17 cellular contexts compared by ENCODE assay signal in genomic region chr17:54906713-54907112, GRCh38. TPM values are rescaled to one million over a fixed set of nuclear protein-coding genes. Genes with fewer than 3 reads are reported as not detected.
DNase-seq lines count a peak whose midpoint lies in the region; ATAC-seq and TF ChIP-seq lines count a peak whose summit lies in the region.
"Had no signal": no experiment of that assay in that cellular context is flagged by ENCODE, and none has a peak within 500 bp of the region (broad histone marks: within the 10 kb centered on the region; RNA-seq: fewer than 3 reads in every experiment).

No MANE protein-coding gene starts in this region.

- no peaks in the 10 kb centered on the region for H3K9me3 ChIP-seq in endocrine pancreas (ENCODE audit: control insufficient read depth, low read length)
- no peaks in the 10 kb centered on the region for H3K9me3 ChIP-seq in neural progenitor cell (ENCODE audit: low read depth)
- H3K9me3 ChIP-seq: A549, BE2C, HAP-1 had no signal

- DNase-seq in WTC11 (ENCODE audit: low spot score) = no peak
- DNase-seq in neural progenitor cell (ENCODE audit: low spot score) = no peak
- DNase-seq in type B pancreatic cell (ENCODE audit: extremely low spot score, unreplicated experiment) = no peak
- no peak for DNase-seq in activated T-cell treated with anti-CD3 and anti-CD28 coated beads, Interleukin-2, amount 50 U/mL, for 72 hours
- DNase-seq in NCI-H187 (lab: John Stamatoyannopoulos, UW) = no peak
- DNase-seq in NCI-H1092 treated with DMSO at 0.1 percent for 48 hours (lab: John Stamatoyannopoulos, UW) = no peak
- DNase-seq: BE2C; CD8-positive, alpha-beta T cell; COR-L47; DND-41; GDM1; IMR-90 had no signal

- H2AFZ ChIP-seq in neural progenitor cell (replicated peaks) = no peak overlapping the region

- H3K9ac ChIP-seq in endocrine pancreas (ENCODE audit: control insufficient read depth, insufficient read depth, low read length) (no peak overlapping the region), neural progenitor cell (no peak overlapping the region)

- TF ChIP-seq CTCF in WTC11 (IDR thresholded peaks at IDR 0.05) (no peak), neural progenitor cell (IDR thresholded peaks at IDR 0.05) (no peak), type B pancreatic cell (conservative IDR thresholded peaks at IDR 0.05) (no peak)

- H3K27me3 Mint-ChIP-seq in WTC11 (ENCODE audit: low read depth) (no peaks in the 10 kb centered on the region), neural progenitor cell (ENCODE audit: insufficient read depth, low read depth) (no peaks in the 10 kb centered on the region), type B pancreatic cell (no peaks in the 10 kb centered on the region)
- peaks cover 4% of the 10 kb centered on the region for H3K27me3 Mint-ChIP-seq in activated T-cell treated with anti-CD3 and anti-CD28 coated beads, Interleukin-2, amount 50 U/mL, for 72 hours (ENCODE audit: low read depth)

- no peaks in the 10 kb centered on the region for H3K27me3 ChIP-seq in endocrine pancreas (ENCODE audit: control insufficient read depth, insufficient read depth, low read length)
- no peaks in the 10 kb centered on the region for H3K27me3 ChIP-seq in neural progenitor cell
- H3K27me3 ChIP-seq: BE2C had no signal

- H3K4me1 Mint-ChIP-seq in WTC11 (peaks cover 35% of the 10 kb centered on the region), neural progenitor cell (peaks cover 32% of the 10 kb centered on the region), type B pancreatic cell (ENCODE audit: unreplicated experiment) (peaks cover 10% of the 10 kb centered on the region)
- no peaks in the 10 kb centered on the region for H3K4me1 Mint-ChIP-seq in activated T-cell treated with anti-CD3 and anti-CD28 coated beads, Interleukin-2, amount 50 U/mL, for 72 hours (ENCODE audit: low read depth)

- H3K4me3 Mint-ChIP-seq in WTC11 = no peak overlapping the region
- no peak overlapping the region for H3K4me3 Mint-ChIP-seq in neural progenitor cell
- H3K4me3 Mint-ChIP-seq in type B pancreatic cell = peak overlapping the region; percentile 12
- H3K4me3 Mint-ChIP-seq in activated T-cell treated with anti-CD3 and anti-CD28 coated beads, Interleukin-2, amount 50 U/mL, for 72 hours = no peak overlapping the region
- H3K4me3 Mint-ChIP-seq: CD8-positive, alpha-beta T cell had no signal

- H3F3A ChIP-seq in neural progenitor cell (ENCODE audit: low read depth) = peaks cover 14% of the 10 kb centered on the region

- H3K27ac Mint-ChIP-seq in WTC11 = peak overlapping the region; percentile 6; the same call in 1 of the 2 replicates
- H3K27ac Mint-ChIP-seq in neural progenitor cell = peak overlapping the region; percentile 55
- peak overlapping the region; percentile 46 for H3K27ac Mint-ChIP-seq in type B pancreatic cell
- H3K27ac Mint-ChIP-seq in activated T-cell treated with anti-CD3 and anti-CD28 coated beads, Interleukin-2, amount 50 U/mL, for 72 hours = no peak overlapping the region
- H3K27ac Mint-ChIP-seq: CD8-positive, alpha-beta T cell had no signal

- H3K4me1 ChIP-seq in endocrine pancreas (ENCODE audit: control insufficient read depth, insufficient read depth, low read length) (peaks cover 43% of the 10 kb centered on the region), neural progenitor cell (peaks cover 28% of the 10 kb centered on the region)
- H3K4me1 ChIP-seq: A549, BE2C had no signal

- H4K20me1 ChIP-seq in neural progenitor cell (ENCODE audit: low read depth) = peaks cover 2% of the 10 kb centered on the region

- CTCF ChIA-PET in WTC11 (lab: Charles Lee) = no interaction called here

- no peak overlapping the region for H3K4me2 ChIP-seq in neural progenitor cell
- H3K4me2 ChIP-seq: A549 had no signal

- no peak overlapping the region for H3K27ac ChIP-seq in neural progenitor cell
- H3K27ac ChIP-seq: A549, C4-2B, HL-60 had no signal

- H3K9me3 Mint-ChIP-seq in WTC11 = no peaks in the 10 kb centered on the region
- H3K9me3 Mint-ChIP-seq in neural progenitor cell = no peaks in the 10 kb centered on the region
- H3K9me3 Mint-ChIP-seq in type B pancreatic cell = no peaks in the 10 kb centered on the region
- no peaks in the 10 kb centered on the region for H3K9me3 Mint-ChIP-seq in activated T-cell treated with anti-CD3 and anti-CD28 coated beads, Interleukin-2, amount 50 U/mL, for 72 hours
- H3K9me3 Mint-ChIP-seq: CD8-positive, alpha-beta T cell had no signal

- H3K36me3 Mint-ChIP-seq in WTC11 = peaks cover 49% of the 10 kb centered on the region
- peaks cover 41% of the 10 kb centered on the region for H3K36me3 Mint-ChIP-seq in neural progenitor cell
- H3K36me3 Mint-ChIP-seq in type B pancreatic cell = peaks cover 26% of the 10 kb centered on the region
- no peaks in the 10 kb centered on the region for H3K36me3 Mint-ChIP-seq in activated T-cell treated with anti-CD3 and anti-CD28 coated beads, Interleukin-2, amount 50 U/mL, for 72 hours (ENCODE audit: insufficient read depth in 2 of 2)
- H3K36me3 Mint-ChIP-seq: CD8-positive, alpha-beta T cell had no signal

- H3K79me2 ChIP-seq in neural progenitor cell (ENCODE audit: low read depth) = peaks cover 74% of the 10 kb centered on the region

- no peak for ATAC-seq in WTC11
- ATAC-seq in activated T-cell treated with anti-CD3 and anti-CD28 coated beads, Interleukin-2, amount 50 U/mL, for 72 hours (replicated peaks in 1 of 2) = no peak
- ATAC-seq: A549; CD8-positive, alpha-beta T cell had no signal

- POLR2A ChIA-PET in WTC11 (lab: Charles Lee) = no interaction called here

- peaks cover 5% of the 10 kb centered on the region for H3K36me3 ChIP-seq in endocrine pancreas (ENCODE audit: control insufficient read depth, insufficient read depth, low read length)
- H3K36me3 ChIP-seq in neural progenitor cell = peaks cover 13% of the 10 kb centered on the region
- H3K36me3 ChIP-seq: BE2C had no signal

- H3K4me3 ChIP-seq in endocrine pancreas (ENCODE audit: control insufficient read depth, insufficient read depth, low read length) (peak overlapping the region; percentile 10), neural progenitor cell (no peak overlapping the region)
- H3K4me3 ChIP-seq: A549, HAP-1 had no signal

TF ChIP-seq in WTC11, 78 proteins besides CTCF, POLR2A, EP300 and RAD21 (continues in another document):
- TF ChIP-seq ZBTB21 (CRISPR knock-in tag; IDR thresholded peaks at IDR 0.05; ENCODE audit: borderline replicate concordance) = no peak
- TF ChIP-seq GRHL2 (CRISPR knock-in tag; IDR thresholded peaks at IDR 0.05; ENCODE audit: insufficient replicate concordance, severe bottlenecking) = no peak
- TF ChIP-seq, protein P1, sequence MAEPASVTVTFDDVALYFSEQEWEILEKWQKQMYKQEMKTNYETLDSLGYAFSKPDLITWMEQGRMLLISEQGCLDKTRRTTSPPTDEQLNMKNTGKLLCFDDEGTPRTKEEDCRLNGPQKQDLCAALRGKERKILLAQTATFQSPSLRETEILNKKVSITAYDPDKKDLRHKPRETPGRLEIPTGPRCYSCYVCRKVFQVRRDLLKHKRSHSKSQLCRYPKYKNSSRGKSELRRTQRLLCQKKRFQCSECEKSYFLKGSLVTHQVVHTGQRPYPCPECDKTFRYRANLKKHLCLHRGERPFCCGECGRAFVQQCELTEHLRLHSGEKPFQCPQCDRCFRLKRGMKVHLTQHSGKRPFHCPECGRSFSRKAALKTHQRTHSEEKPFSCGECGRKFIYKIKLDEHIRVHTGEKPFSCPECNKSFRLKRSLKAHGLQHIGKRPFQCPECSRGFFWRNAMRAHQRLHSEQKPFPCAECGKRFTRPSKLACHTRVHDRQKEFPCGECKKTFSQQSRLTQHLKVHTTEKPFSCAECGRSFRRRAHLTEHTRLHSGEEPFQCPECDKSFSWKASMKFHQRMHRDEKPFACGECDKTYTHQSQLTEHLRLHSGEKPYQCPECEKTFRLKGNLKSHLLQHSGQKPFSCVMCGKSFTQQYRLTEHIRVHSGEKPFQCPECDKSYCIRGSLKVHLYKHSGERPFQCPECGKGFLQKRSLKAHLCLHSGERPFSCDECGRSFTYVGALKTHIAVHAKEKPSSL (CRISPR knock-in tag; conservative IDR thresholded peaks at IDR 0.05) = no peak
- no peak for TF ChIP-seq NFE2L1 (CRISPR knock-in tag; IDR thresholded peaks at IDR 0.05)
- no peak for TF ChIP-seq EMX1 (CRISPR knock-in tag; IDR thresholded peaks at IDR 0.05)
- no peak for TF ChIP-seq FOXP4 (CRISPR knock-in tag; IDR thresholded peaks at IDR 0.05)
- no peak for TF ChIP-seq PRRX2 (CRISPR knock-in tag; IDR thresholded peaks at IDR 0.05)
- TF ChIP-seq, protein P2, sequence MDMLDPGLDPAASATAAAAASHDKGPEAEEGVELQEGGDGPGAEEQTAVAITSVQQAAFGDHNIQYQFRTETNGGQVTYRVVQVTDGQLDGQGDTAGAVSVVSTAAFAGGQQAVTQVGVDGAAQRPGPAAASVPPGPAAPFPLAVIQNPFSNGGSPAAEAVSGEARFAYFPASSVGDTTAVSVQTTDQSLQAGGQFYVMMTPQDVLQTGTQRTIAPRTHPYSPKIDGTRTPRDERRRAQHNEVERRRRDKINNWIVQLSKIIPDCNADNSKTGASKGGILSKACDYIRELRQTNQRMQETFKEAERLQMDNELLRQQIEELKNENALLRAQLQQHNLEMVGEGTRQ (CRISPR knock-in tag; IDR thresholded peaks at IDR 0.05) = no peak

RNA-seq across cellular contexts. Expression of gene TOM1L1, which starts 6.1 kb away (rescaled TPM):
- total RNA-seq in WTC11 (2021) (52.8 to 58.5 TPM (median 57.0 TPM) in 3 replicates), neural progenitor cell (ENCODE audit: low replicate concordance) (83.8 and 107 TPM in 2 replicates), type B pancreatic cell (ENCODE audit: low replicate concordance) (46.7 and 48.7 TPM in 2 replicates)
- under 1 TPM; 0.74 to 1.00 TPM for total RNA-seq in activated T-cell treated with anti-CD3 and anti-CD28 coated beads, Interleukin-2, amount 50 U/mL, for 72 hours
- total RNA-seq: CD8-positive, alpha-beta T cell had no signal

Comparison
In these comparisons a context has a peak if more than half of its experiments do, and no peak if none do; other contexts are left out.
1. RNA of gene TOM1L1, which starts 6.1 kb away (total RNA-seq): 83.8 to 107 TPM in neural progenitor cell, 52.8 to 58.5 TPM in WTC11 and 46.7 to 48.7 TPM in type B pancreatic cell; 0.74 to 1.00 TPM in activated T-cell treated with anti-CD3 and anti-CD28 coated beads, Interleukin-2, amount 50 U/mL, for 72 hours; every median in the first group is over 10 times any median in the second.